In the genomic region with DNA sequence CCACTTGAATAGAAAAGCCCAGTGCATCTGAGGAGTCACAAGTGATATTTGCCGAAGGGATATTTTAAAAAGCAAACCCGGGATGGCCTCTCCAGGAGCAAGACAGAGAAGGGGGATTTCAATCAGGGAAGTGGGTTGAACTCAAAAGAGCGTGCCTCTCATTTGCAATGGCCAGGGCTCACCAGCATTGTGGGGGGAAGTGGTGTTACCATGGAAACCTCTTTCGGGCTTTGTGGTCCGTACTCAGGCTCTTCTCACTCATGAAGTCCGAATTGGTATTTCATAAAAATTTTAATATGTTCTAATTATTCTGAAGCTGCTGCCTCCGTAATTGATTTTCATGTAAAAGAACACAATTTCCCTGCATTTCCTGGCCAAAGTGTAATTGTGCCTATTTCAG, we compare ENCODE assay signal across 16 cellular contexts.
DNase-seq lines count a peak whose midpoint lies in the region; ATAC-seq and TF ChIP-seq lines count a peak whose summit lies in the region.
"Had no signal": no experiment of that assay in that cellular context is flagged by ENCODE, and none has a peak within 500 bp of the region (broad histone marks: within the 10 kb centered on the region; RNA-seq: fewer than 3 reads in every experiment).

No MANE protein-coding gene starts in this region.

- TF ChIP-seq POLR2A in esophagus muscularis mucosa (IDR thresholded peaks at IDR 0.05; ENCODE audit: low read depth): no peak

- H2AFZ ChIP-seq in neural progenitor cell (replicated peaks): no peak overlapping the region
- H2AFZ ChIP-seq: GM23338 had no signal

- no peak for TF ChIP-seq CTCF in esophagus muscularis mucosa (IDR thresholded peaks at IDR 0.05)
- TF ChIP-seq CTCF in neural progenitor cell (IDR thresholded peaks at IDR 0.05): no peak

- no peaks in the 10 kb centered on the region for H3F3A ChIP-seq in neural progenitor cell (ENCODE audit: low read depth)

- H3K27me3 ChIP-seq in BLaER1 (no peaks in the 10 kb centered on the region), esophagus muscularis mucosa (no peaks in the 10 kb centered on the region), neural progenitor cell (no peaks in the 10 kb centered on the region)

- POLR2A ChIA-PET in T-cell (lab: Charles Lee): no interaction called here

- peak overlapping the region; percentile 37; the same call in 1 of the 2 replicates for H3K4me2 ChIP-seq in BLaER1
- H3K4me2 ChIP-seq in neural progenitor cell: peak overlapping the region; percentile 22
- H3K4me2 ChIP-seq: GM23338 had no signal

- CTCF ChIA-PET in T-cell (lab: Charles Lee): no interaction called here

- no peak for TF ChIP-seq EP300 in esophagus muscularis mucosa (IDR thresholded peaks at IDR 0.05)

- DNase-seq in T-cell (no peak), esophagus muscularis mucosa (ENCODE audit: extremely low spot score) (no peak), neural progenitor cell (ENCODE audit: low spot score) (peak; percentile 34), NCI-H1694 treated with DMSO at 0.1 percent for 48 hours (lab: John Stamatoyannopoulos, UW) (no peak)
- DNase-seq in stimulated activated naive B cell treated with anti-CD40 and anti-IgM and Interleukin-4, amounts not matched to agents 10 μg/mL and 1 μg/mL and 100 μg/mL, for 72 hours: no peak
- DNase-seq: Calu3; CD4-positive, CD25-positive, alpha-beta regulatory T cell; DMS 273 treated with DMSO at 0.1 percent for 48 hours; H7; IMR-90; KG1 had no signal

- H3K9me3 ChIP-seq in BLaER1 (peaks cover 16% of the 10 kb centered on the region), esophagus muscularis mucosa (no peaks in the 10 kb centered on the region), neural progenitor cell (ENCODE audit: low read depth) (no peaks in the 10 kb centered on the region)

- H3K36me3 Mint-ChIP-seq in T-cell (no peaks in the 10 kb centered on the region), neural progenitor cell (peaks cover 1% of the 10 kb centered on the region)
- peaks cover under 1 to 6% of the 10 kb centered on the region in 2 donors for H3K36me3 Mint-ChIP-seq in stimulated activated naive B cell treated with anti-CD40 and anti-IgM and Interleukin-4, amounts not matched to agents 10 μg/mL and 1 μg/mL and 100 μg/mL, for 72 hours
- H3K36me3 Mint-ChIP-seq: CD4-positive, CD25-positive, alpha-beta regulatory T cell had no signal

- H4K20me1 ChIP-seq in BLaER1: no peaks in the 10 kb centered on the region
- no peaks in the 10 kb centered on the region for H4K20me1 ChIP-seq in neural progenitor cell (ENCODE audit: low read depth)

- ATAC-seq in T-cell (replicated peaks in 1 of 4) (no peak), GM18870 (IDR thresholded peaks at IDR 0.05; ENCODE audit: unreplicated experiment) (no peak), HG02588 (IDR thresholded peaks at IDR 0.05; ENCODE audit: unreplicated experiment) (no peak)
- no peak for ATAC-seq in stimulated activated naive B cell treated with anti-CD40 and anti-IgM and Interleukin-4, amounts not matched to agents 10 μg/mL and 1 μg/mL and 100 μg/mL, for 72 hours (replicated peaks)
- ATAC-seq: GM23338 had no signal

- 68% methylated on average over 7 of the region's 7 CpGs for WGBS in esophagus muscularis mucosa

- H3K27me3 Mint-ChIP-seq in T-cell: peaks cover 4% of the 10 kb centered on the region in 2 donors
- H3K27me3 Mint-ChIP-seq in neural progenitor cell (ENCODE audit: insufficient read depth, low read depth): peaks cover 10% of the 10 kb centered on the region
- H3K27me3 Mint-ChIP-seq in stimulated activated naive B cell treated with anti-CD40 and anti-IgM and Interleukin-4, amounts not matched to agents 10 μg/mL and 1 μg/mL and 100 μg/mL, for 72 hours: peaks cover 25 to 34% of the 10 kb centered on the region in 2 donors

- H3K4me3 Mint-ChIP-seq in T-cell (no peak overlapping the region), neural progenitor cell (peak overlapping the region; percentile 52)
- H3K4me3 Mint-ChIP-seq in stimulated activated naive B cell treated with anti-CD40 and anti-IgM and Interleukin-4, amounts not matched to agents 10 μg/mL and 1 μg/mL and 100 μg/mL, for 72 hours: no peak overlapping the region
- H3K4me3 Mint-ChIP-seq: CD4-positive, CD25-positive, alpha-beta regulatory T cell; GM23338 had no signal

- no peak overlapping the region for H3K4me3 ChIP-seq in BLaER1
- no peak overlapping the region for H3K4me3 ChIP-seq in esophagus muscularis mucosa
- H3K4me3 ChIP-seq in neural progenitor cell: no peak overlapping the region
- H3K4me3 ChIP-seq: GM23338 had no signal

- H3K27ac Mint-ChIP-seq in T-cell: peak overlapping the region; percentile 22 to 37
- peak overlapping the region; percentile 74 for H3K27ac Mint-ChIP-seq in neural progenitor cell
- H3K27ac Mint-ChIP-seq in stimulated activated naive B cell treated with anti-CD40 and anti-IgM and Interleukin-4, amounts not matched to agents 10 μg/mL and 1 μg/mL and 100 μg/mL, for 72 hours: no peak overlapping the region
- H3K27ac Mint-ChIP-seq: CD4-positive, CD25-positive, alpha-beta regulatory T cell; GM23338 had no signal

- H3K9ac ChIP-seq in BLaER1 (no peak overlapping the region), neural progenitor cell (no peak overlapping the region)

- H3K79me2 ChIP-seq in neural progenitor cell (ENCODE audit: low read depth): no peaks in the 10 kb centered on the region

- H3K4me1 Mint-ChIP-seq in T-cell (peaks cover 0 to 17% (median 2%) of the 10 kb centered on the region in 3 donors), neural progenitor cell (peaks cover 16% of the 10 kb centered on the region)
- peaks cover 0 to 2% of the 10 kb centered on the region in 2 donors for H3K4me1 Mint-ChIP-seq in stimulated activated naive B cell treated with anti-CD40 and anti-IgM and Interleukin-4, amounts not matched to agents 10 μg/mL and 1 μg/mL and 100 μg/mL, for 72 hours
- H3K4me1 Mint-ChIP-seq: CD4-positive, CD25-positive, alpha-beta regulatory T cell; GM23338 had no signal

- H3K27ac ChIP-seq in BLaER1 (no peak overlapping the region), esophagus muscularis mucosa (replicated peaks in 1 of 4) (peak overlapping the region in 3 of 4 donors; percentile 35 to 59 (median 59)), neural progenitor cell (no peak overlapping the region)
- H3K27ac ChIP-seq: 22Rv1 had no signal

- H3K36me3 ChIP-seq in BLaER1: no peaks in the 10 kb centered on the region
- H3K36me3 ChIP-seq in esophagus muscularis mucosa: no peaks in the 10 kb centered on the region
- H3K36me3 ChIP-seq in neural progenitor cell: no peaks in the 10 kb centered on the region

- H3K9me3 Mint-ChIP-seq in T-cell (peaks cover 6 to 11% (median 9%) of the 10 kb centered on the region in 3 donors), neural progenitor cell (peaks cover 11% of the 10 kb centered on the region)
- peaks cover 7 to 10% of the 10 kb centered on the region in 2 donors for H3K9me3 Mint-ChIP-seq in stimulated activated naive B cell treated with anti-CD40 and anti-IgM and Interleukin-4, amounts not matched to agents 10 μg/mL and 1 μg/mL and 100 μg/mL, for 72 hours

- intact Hi-C loops in esophagus muscularis mucosa (cut with DNase I): no loop called here

- H3K4me1 ChIP-seq in BLaER1 (peaks cover 45% of the 10 kb centered on the region), esophagus muscularis mucosa (peaks cover 0 to 17% (median 10%) of the 10 kb centered on the region in 4 donors), neural progenitor cell (peaks cover 10% of the 10 kb centered on the region)

Comparison
In these comparisons a context has a peak if more than half of its experiments do, and no peak if none do; other contexts are left out.
1. H3K27ac ChIP-seq: peak in esophagus muscularis mucosa (3 of 4); none in BLaER1 (single experiment) and neural progenitor cell (single experiment).